ENCODE assay signal across 1 cellular context in the genomic region with DNA sequence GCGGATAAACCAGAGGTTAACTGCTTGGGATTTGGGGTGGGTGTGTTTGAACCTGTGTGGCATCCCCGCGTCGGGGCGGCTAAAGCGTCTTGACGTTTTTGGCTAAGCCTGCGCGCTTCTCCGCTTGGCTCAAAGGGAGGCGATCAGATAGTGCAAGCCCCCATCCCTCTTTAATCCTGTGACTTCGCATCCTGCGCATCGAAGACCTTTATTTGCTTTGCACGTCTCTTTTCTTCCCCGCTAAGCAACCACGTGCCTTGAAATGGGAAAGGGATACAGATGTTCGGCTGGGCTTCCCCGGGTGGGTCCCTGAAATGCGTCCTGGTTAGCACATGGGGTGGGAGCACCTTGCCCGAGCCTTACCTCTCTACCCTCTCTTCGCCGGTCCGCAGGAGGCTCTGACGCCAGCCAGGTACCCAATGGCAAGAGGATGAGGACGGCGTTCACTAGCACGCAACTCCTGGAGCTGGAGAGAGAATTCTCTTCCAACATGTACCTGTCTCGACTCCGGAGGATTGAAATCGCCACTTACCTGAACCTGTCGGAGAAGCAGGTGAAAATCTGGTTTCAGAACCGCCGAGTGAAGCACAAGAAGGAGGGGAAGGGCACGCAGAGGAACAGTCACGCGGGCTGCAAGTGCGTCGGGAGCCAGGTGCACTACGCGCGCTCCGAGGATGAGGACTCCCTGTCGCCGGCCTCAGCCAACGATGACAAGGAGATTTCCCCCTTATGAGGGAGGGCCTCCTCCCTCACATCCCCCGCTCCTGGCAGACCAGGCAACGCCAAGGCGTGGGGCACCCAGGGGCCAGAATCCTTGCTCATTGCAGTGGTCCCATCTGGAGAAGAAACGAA.
TF ChIP-seq lines count a peak whose summit lies in the region.

No MANE protein-coding gene starts in this region.

TF ChIP-seq in GM23338, 12 proteins besides CTCF, POLR2A, EP300 and RAD21:
- TF ChIP-seq, protein P1, sequence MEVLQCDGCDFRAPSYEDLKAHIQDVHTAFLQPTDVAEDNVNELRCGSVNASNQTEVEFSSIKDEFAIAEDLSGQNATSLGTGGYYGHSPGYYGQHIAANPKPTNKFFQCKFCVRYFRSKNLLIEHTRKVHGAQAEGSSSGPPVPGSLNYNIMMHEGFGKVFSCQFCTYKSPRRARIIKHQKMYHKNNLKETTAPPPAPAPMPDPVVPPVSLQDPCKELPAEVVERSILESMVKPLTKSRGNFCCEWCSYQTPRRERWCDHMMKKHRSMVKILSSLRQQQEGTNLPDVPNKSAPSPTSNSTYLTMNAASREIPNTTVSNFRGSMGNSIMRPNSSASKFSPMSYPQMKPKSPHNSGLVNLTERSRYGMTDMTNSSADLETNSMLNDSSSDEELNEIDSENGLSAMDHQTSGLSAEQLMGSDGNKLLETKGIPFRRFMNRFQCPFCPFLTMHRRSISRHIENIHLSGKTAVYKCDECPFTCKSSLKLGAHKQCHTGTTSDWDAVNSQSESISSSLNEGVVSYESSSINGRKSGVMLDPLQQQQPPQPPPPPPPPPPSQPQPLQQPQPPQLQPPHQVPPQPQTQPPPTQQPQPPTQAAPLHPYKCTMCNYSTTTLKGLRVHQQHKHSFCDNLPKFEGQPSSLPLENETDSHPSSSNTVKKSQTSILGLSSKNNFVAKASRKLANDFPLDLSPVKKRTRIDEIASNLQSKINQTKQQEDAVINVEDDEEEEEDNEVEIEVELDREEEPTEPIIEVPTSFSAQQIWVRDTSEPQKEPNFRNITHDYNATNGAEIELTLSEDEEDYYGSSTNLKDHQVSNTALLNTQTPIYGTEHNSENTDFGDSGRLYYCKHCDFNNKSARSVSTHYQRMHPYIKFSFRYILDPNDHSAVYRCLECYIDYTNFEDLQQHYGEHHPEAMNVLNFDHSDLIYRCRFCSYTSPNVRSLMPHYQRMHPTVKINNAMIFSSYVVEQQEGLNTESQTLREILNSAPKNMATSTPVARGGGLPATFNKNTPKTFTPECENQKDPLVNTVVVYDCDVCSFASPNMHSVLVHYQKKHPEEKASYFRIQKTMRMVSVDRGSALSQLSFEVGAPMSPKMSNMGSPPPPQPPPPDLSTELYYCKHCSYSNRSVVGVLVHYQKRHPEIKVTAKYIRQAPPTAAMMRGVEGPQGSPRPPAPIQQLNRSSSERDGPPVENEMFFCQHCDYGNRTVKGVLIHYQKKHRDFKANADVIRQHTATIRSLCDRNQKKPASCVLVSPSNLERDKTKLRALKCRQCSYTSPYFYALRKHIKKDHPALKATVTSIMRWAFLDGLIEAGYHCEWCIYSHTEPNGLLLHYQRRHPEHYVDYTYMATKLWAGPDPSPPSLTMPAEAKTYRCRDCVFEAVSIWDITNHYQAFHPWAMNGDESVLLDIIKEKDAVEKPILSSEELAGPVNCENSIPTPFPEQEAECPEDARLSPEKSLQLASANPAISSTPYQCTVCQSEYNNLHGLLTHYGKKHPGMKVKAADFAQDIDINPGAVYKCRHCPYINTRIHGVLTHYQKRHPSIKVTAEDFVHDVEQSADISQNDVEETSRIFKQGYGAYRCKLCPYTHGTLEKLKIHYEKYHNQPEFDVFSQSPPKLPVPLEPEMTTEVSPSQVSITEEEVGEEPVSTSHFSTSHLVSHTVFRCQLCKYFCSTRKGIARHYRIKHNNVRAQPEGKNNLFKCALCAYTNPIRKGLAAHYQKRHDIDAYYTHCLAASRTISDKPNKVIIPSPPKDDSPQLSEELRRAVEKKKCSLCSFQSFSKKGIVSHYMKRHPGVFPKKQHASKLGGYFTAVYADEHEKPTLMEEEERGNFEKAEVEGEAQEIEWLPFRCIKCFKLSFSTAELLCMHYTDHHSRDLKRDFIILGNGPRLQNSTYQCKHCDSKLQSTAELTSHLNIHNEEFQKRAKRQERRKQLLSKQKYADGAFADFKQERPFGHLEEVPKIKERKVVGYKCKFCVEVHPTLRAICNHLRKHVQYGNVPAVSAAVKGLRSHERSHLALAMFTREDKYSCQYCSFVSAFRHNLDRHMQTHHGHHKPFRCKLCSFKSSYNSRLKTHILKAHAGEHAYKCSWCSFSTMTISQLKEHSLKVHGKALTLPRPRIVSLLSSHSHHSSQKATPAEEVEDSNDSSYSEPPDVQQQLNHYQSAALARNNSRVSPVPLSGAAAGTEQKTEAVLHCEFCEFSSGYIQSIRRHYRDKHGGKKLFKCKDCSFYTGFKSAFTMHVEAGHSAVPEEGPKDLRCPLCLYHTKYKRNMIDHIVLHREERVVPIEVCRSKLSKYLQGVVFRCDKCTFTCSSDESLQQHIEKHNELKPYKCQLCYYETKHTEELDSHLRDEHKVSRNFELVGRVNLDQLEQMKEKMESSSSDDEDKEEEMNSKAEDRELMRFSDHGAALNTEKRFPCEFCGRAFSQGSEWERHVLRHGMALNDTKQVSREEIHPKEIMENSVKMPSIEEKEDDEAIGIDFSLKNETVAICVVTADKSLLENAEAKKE (CRISPR knock-in tag; IDR thresholded peaks at IDR 0.05): no peak
- TF ChIP-seq EZH2phosphoT487 (IDR thresholded peaks at IDR 0.05; ENCODE audit: unreplicated experiment): peak; percentile 85
- TF ChIP-seq POLR2AphosphoS5 (IDR thresholded peaks at IDR 0.05; ENCODE audit: low read depth): no peak
- TF ChIP-seq, protein P2, sequence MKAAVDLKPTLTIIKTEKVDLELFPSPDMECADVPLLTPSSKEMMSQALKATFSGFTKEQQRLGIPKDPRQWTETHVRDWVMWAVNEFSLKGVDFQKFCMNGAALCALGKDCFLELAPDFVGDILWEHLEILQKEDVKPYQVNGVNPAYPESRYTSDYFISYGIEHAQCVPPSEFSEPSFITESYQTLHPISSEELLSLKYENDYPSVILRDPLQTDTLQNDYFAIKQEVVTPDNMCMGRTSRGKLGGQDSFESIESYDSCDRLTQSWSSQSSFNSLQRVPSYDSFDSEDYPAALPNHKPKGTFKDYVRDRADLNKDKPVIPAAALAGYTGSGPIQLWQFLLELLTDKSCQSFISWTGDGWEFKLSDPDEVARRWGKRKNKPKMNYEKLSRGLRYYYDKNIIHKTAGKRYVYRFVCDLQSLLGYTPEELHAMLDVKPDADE (IDR thresholded peaks at IDR 0.05): no peak
- TF ChIP-seq CREB1 (CRISPR knock-in tag; IDR thresholded peaks at IDR 0.05; ENCODE audit: low read depth): no peak
- TF ChIP-seq JUNB (IDR thresholded peaks at IDR 0.05; ENCODE audit: unreplicated experiment): no peak
- TF ChIP-seq STAT1 (IDR thresholded peaks at IDR 0.05; ENCODE audit: unreplicated experiment): no peak
- no peak for TF ChIP-seq ZNF114 (CRISPR knock-in tag; IDR thresholded peaks at IDR 0.05)
- TF ChIP-seq EZH2 (IDR thresholded peaks at IDR 0.05; ENCODE audit: low read depth, unreplicated experiment): peak; percentile 89
- TF ChIP-seq ZNF331 (CRISPR knock-in tag; IDR thresholded peaks at IDR 0.05; ENCODE audit: low read depth): no peak
- no peak for TF ChIP-seq NANOG (IDR thresholded peaks at IDR 0.05; ENCODE audit: borderline replicate concordance)
- TF ChIP-seq, protein P3, sequence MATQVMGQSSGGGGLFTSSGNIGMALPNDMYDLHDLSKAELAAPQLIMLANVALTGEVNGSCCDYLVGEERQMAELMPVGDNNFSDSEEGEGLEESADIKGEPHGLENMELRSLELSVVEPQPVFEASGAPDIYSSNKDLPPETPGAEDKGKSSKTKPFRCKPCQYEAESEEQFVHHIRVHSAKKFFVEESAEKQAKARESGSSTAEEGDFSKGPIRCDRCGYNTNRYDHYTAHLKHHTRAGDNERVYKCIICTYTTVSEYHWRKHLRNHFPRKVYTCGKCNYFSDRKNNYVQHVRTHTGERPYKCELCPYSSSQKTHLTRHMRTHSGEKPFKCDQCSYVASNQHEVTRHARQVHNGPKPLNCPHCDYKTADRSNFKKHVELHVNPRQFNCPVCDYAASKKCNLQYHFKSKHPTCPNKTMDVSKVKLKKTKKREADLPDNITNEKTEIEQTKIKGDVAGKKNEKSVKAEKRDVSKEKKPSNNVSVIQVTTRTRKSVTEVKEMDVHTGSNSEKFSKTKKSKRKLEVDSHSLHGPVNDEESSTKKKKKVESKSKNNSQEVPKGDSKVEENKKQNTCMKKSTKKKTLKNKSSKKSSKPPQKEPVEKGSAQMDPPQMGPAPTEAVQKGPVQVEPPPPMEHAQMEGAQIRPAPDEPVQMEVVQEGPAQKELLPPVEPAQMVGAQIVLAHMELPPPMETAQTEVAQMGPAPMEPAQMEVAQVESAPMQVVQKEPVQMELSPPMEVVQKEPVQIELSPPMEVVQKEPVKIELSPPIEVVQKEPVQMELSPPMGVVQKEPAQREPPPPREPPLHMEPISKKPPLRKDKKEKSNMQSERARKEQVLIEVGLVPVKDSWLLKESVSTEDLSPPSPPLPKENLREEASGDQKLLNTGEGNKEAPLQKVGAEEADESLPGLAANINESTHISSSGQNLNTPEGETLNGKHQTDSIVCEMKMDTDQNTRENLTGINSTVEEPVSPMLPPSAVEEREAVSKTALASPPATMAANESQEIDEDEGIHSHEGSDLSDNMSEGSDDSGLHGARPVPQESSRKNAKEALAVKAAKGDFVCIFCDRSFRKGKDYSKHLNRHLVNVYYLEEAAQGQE (IDR thresholded peaks at IDR 0.05; ENCODE audit: unreplicated experiment): no peak
